Comparison of ENCODE assay signal across 16 cellular contexts in the genomic region with DNA sequence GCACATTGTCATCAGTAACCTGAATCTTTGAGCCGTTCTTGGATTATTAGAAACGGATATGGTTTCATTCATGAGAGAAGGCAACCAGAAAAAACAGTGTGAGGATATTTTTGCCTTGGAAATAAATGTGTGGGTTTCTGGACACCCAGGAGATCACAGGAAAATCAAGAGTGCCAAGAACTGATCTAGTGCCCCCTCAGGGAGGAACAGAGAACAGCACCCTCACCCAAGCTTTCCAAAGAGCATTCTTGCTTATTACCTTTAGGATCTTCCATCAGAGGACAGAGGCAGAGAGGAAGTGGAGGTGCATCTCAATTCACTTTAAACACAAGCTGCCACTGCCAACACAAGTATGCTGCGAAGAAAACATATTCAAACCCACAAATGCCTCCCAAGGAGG.
A peak's percentile ranks its signal among the peaks of the same experiment; 100 is the strongest.
DNase-seq lines count a peak whose midpoint lies in the region; ATAC-seq and TF ChIP-seq lines count a peak whose summit lies in the region.
"Had no signal": no experiment of that assay in that cellular context is flagged by ENCODE, and none has a peak within 500 bp of the region (broad histone marks: within the 10 kb centered on the region; RNA-seq: fewer than 3 reads in every experiment).

No MANE protein-coding gene starts in this region.

- DNase-seq in GM12864 (ENCODE audit: low read depth) (no peak), astrocyte of the cerebellum (ENCODE audit: low read depth) (no peak), nephron progenitor cell (peak; percentile 6), OCI-M2 (lab: John Stamatoyannopoulos, UW; ENCODE audit: unreplicated experiment) (no peak), aorta (no peak)
- DNase-seq: activated CD4-positive, alpha-beta T cell treated with anti-CD3 and anti-CD28 coated beads for 4 hours; CD8-positive, alpha-beta memory T cell; heart left ventricle; mesenchymal stem cell; MG63; NCI-H510A; stimulated activated CD4-positive, alpha-beta T cell treated with anti-CD3 and anti-CD28 coated beads, Interleukin-2, amount 100 ng/mL, for 24 hours; stimulated activated naive CD8-positive, alpha-beta T cell treated with anti-CD3 and anti-CD28 coated beads, Interleukin-15, Interleukin-2, amounts not matched to agents 100 U/mL and 50 U/mL, for 24 hours had no signal

- H3K4me3 ChIP-seq in GM12864 (ENCODE audit: low read depth, low read length), result no peak overlapping the region
- no peak overlapping the region for H3K4me3 ChIP-seq in KMS-11 (IDR thresholded peaks at IDR 0.05; ENCODE audit: insufficient read depth, low read depth, low read length)
- no peak overlapping the region for H3K4me3 ChIP-seq in astrocyte of the cerebellum (ENCODE audit: low read depth, low read length)
- H3K4me3 ChIP-seq in aorta (ENCODE audit: low read length in 2 of 2), result no peak overlapping the region
- H3K4me3 ChIP-seq: heart left ventricle, MG63 had no signal

- H2AFZ ChIP-seq in KMS-11 (ENCODE audit: low read depth), result no peak overlapping the region

- intact Hi-C loops in aorta (cut with DNase I), result no loop called here

- H3K4me1 Mint-ChIP-seq in nephron progenitor cell, result no peaks in the 10 kb centered on the region
- H3K4me1 Mint-ChIP-seq: activated T-helper 17 cell treated with anti-CD3 and anti-CD28 coated beads, Interleukin-2, amount 50 U/mL, for 72 hours; CD8-positive, alpha-beta memory T cell had no signal

- H3K36me3 ChIP-seq in KMS-11 (ENCODE audit: insufficient read depth) (no peaks in the 10 kb centered on the region), aorta (ENCODE audit: control insufficient read depth in 1 of 2, insufficient read depth in 2 of 2, low read length in 1 of 2) (no peaks in the 10 kb centered on the region)
- H3K36me3 ChIP-seq: heart left ventricle, MG63 had no signal

- no peak for ATAC-seq in HG03571 (IDR thresholded peaks at IDR 0.05; ENCODE audit: unreplicated experiment)
- no peak for ATAC-seq in aorta (ENCODE audit: low FRiP score)
- ATAC-seq: activated T-helper 17 cell treated with anti-CD3 and anti-CD28 coated beads, Interleukin-2, amount 50 U/mL, for 72 hours; heart left ventricle; stimulated activated naive CD8-positive, alpha-beta T cell treated with anti-CD3 and anti-CD28 coated beads, Interleukin-15, Interleukin-2, amounts not matched to agents 100 U/mL and 50 U/mL, for 24 hours had no signal

- no peaks in the 10 kb centered on the region for H3K4me1 ChIP-seq in KMS-11 (ENCODE audit: low read depth, poor library complexity, severe bottlenecking)
- no peaks in the 10 kb centered on the region for H3K4me1 ChIP-seq in aorta (ENCODE audit: control insufficient read depth in 1 of 2, insufficient read depth in 2 of 2, low read length in 2 of 2)
- H3K4me1 ChIP-seq: heart left ventricle had no signal

- H3K27me3 Mint-ChIP-seq in nephron progenitor cell (ENCODE audit: low read depth, poor library complexity), result no peaks in the 10 kb centered on the region
- H3K27me3 Mint-ChIP-seq: activated T-helper 17 cell treated with anti-CD3 and anti-CD28 coated beads, Interleukin-2, amount 50 U/mL, for 72 hours; CD8-positive, alpha-beta memory T cell had no signal

- H3K4me2 ChIP-seq in KMS-11, result no peak overlapping the region

- peak; percentile 18 for TF ChIP-seq CTCF in GM12864 (IDR thresholded peaks at IDR 0.05; ENCODE audit: low read depth, low read length, missing control alignments)
- TF ChIP-seq CTCF in KMS-11 (conservative IDR thresholded peaks at IDR 0.05; ENCODE audit: low read depth, low read length), result peak; percentile 60
- TF ChIP-seq CTCF in astrocyte of the cerebellum (IDR thresholded peaks at IDR 0.05; ENCODE audit: low read depth, low read length, missing control alignments), result peak; percentile 26
- peak; percentile 34 for TF ChIP-seq CTCF in nephron progenitor cell (IDR thresholded peaks at IDR 0.05)

- no peak overlapping the region for H3K27ac ChIP-seq in KMS-11
- no peak overlapping the region for H3K27ac ChIP-seq in aorta (ENCODE audit: low read depth in 1 of 2, low read length in 2 of 2)
- H3K27ac ChIP-seq: heart left ventricle had no signal

- no peaks in the 10 kb centered on the region for H3K36me3 Mint-ChIP-seq in nephron progenitor cell (ENCODE audit: low read depth)
- H3K36me3 Mint-ChIP-seq: CD8-positive, alpha-beta memory T cell had no signal

- H4K20me1 ChIP-seq in KMS-11 (ENCODE audit: insufficient read depth), result no peaks in the 10 kb centered on the region

- H3K9ac ChIP-seq in KMS-11, result no peak overlapping the region

- in situ Hi-C loops in astrocyte of the cerebellum (cut with HindIII; ENCODE audit: low sequenced_read_pairs), result no loop called here

- 51 to 53% methylated on average over 3 of the region's 3 CpGs for WGBS in aorta, 2 donors

- no peaks in the 10 kb centered on the region for H3K9me3 Mint-ChIP-seq in nephron progenitor cell

- H3K27me3 ChIP-seq in KMS-11 (ENCODE audit: insufficient read depth, low read depth), result no peaks in the 10 kb centered on the region
- no peaks in the 10 kb centered on the region for H3K27me3 ChIP-seq in aorta (ENCODE audit: control insufficient read depth in 1 of 2, insufficient read depth in 2 of 2, low read length in 1 of 2)
- H3K27me3 ChIP-seq: heart left ventricle, MG63 had no signal

- no peak overlapping the region for H3K4me3 Mint-ChIP-seq in nephron progenitor cell
- H3K4me3 Mint-ChIP-seq: activated T-helper 17 cell treated with anti-CD3 and anti-CD28 coated beads, Interleukin-2, amount 50 U/mL, for 72 hours; CD8-positive, alpha-beta memory T cell had no signal

- H3K27ac Mint-ChIP-seq in nephron progenitor cell, result no peak overlapping the region
- H3K27ac Mint-ChIP-seq: activated T-helper 17 cell treated with anti-CD3 and anti-CD28 coated beads, Interleukin-2, amount 50 U/mL, for 72 hours; CD8-positive, alpha-beta memory T cell had no signal

- no peaks in the 10 kb centered on the region for H3K79me2 ChIP-seq in KMS-11 (ENCODE audit: insufficient read depth, low read depth)

- peaks cover 1% of the 10 kb centered on the region for H3K9me3 ChIP-seq in aorta (ENCODE audit: control insufficient read depth, low read length)
- H3K9me3 ChIP-seq: MG63 had no signal
